ENCODE assay signal across 30 cellular contexts in genomic region chr1:22922640-22923039, GRCh38. TPM values are rescaled to one million over a fixed set of nuclear protein-coding genes. Genes with fewer than 3 reads are reported as not detected.
DNase-seq lines count a peak whose midpoint lies in the region; ATAC-seq lines count a peak whose summit lies in the region.
"Had no signal": no experiment of that assay in that cellular context is flagged by ENCODE, and none has a peak within 500 bp of the region (broad histone marks: within the 10 kb centered on the region; RNA-seq: fewer than 3 reads in every experiment).

No MANE protein-coding gene starts in this region.

- no peak for ATAC-seq in HG03280 (IDR thresholded peaks at IDR 0.05; ENCODE audit: unreplicated experiment)
- ATAC-seq: GM12878, left lung, SK-N-SH treated with all-trans-retinoic acid at 6 μM for 48 hours had no signal

- CTCF ChIA-PET in activated naive CD4-positive, alpha-beta T cell treated with anti-CD3 and anti-CD28 coated beads, Interleukin-2, amount 10 ng/mL, durations not matched to agents 7 days and 5 days (lab: Charles Lee): no interaction called here

- no peak overlapping the region for H3K27ac Mint-ChIP-seq in activated naive CD4-positive, alpha-beta T cell treated with anti-CD3 and anti-CD28 coated beads, Interleukin-2, amount 10 ng/mL, durations not matched to agents 7 days and 5 days
- H3K27ac Mint-ChIP-seq: activated CD4-positive, alpha-beta memory T cell treated with anti-CD3 and anti-CD28 coated beads, Interleukin-2, amount 10 ng/mL, durations not matched to agents 7 days and 5 days; activated naive CD4-positive, alpha-beta T cell treated with anti-CD3 and anti-CD28 coated beads, Interleukin-2, amount 50 U/mL, for 24 hours; dendritic cell treated with granulocyte-macrophage colony-stimulating factor and Interleukin-4, amounts not matched to agents 40 ng/mL and 50 ng/mL, for 4 days; immature natural killer cell; stimulated activated naive CD8-positive, alpha-beta T cell treated with anti-CD3 and anti-CD28 coated beads, Interleukin-15, Interleukin-2, amounts not matched to agents 100 ng/mL and 50 ng/mL, for 24 hours had no signal

- H3K9me3 Mint-ChIP-seq in activated naive CD4-positive, alpha-beta T cell treated with anti-CD3 and anti-CD28 coated beads, Interleukin-2, amount 10 ng/mL, durations not matched to agents 7 days and 5 days: no peaks in the 10 kb centered on the region
- H3K9me3 Mint-ChIP-seq: activated CD4-positive, alpha-beta memory T cell treated with anti-CD3 and anti-CD28 coated beads, Interleukin-2, amount 10 ng/mL, durations not matched to agents 7 days and 5 days; activated naive CD4-positive, alpha-beta T cell treated with anti-CD3 and anti-CD28 coated beads, Interleukin-2, amount 50 U/mL, for 24 hours; dendritic cell treated with granulocyte-macrophage colony-stimulating factor and Interleukin-4, amounts not matched to agents 40 ng/mL and 50 ng/mL, for 4 days; immature natural killer cell; stimulated activated naive CD8-positive, alpha-beta T cell treated with anti-CD3 and anti-CD28 coated beads, Interleukin-15, Interleukin-2, amounts not matched to agents 100 ng/mL and 50 ng/mL, for 24 hours had no signal

- H3K4me1 Mint-ChIP-seq in activated naive CD4-positive, alpha-beta T cell treated with anti-CD3 and anti-CD28 coated beads, Interleukin-2, amount 10 ng/mL, durations not matched to agents 7 days and 5 days: no peaks in the 10 kb centered on the region
- H3K4me1 Mint-ChIP-seq: activated CD4-positive, alpha-beta memory T cell treated with anti-CD3 and anti-CD28 coated beads, Interleukin-2, amount 10 ng/mL, durations not matched to agents 7 days and 5 days; activated naive CD4-positive, alpha-beta T cell treated with anti-CD3 and anti-CD28 coated beads, Interleukin-2, amount 50 U/mL, for 24 hours; immature natural killer cell had no signal

- peaks cover 4% of the 10 kb centered on the region for H3K27me3 Mint-ChIP-seq in activated naive CD4-positive, alpha-beta T cell treated with anti-CD3 and anti-CD28 coated beads, Interleukin-2, amount 10 ng/mL, durations not matched to agents 7 days and 5 days
- H3K27me3 Mint-ChIP-seq: activated naive CD4-positive, alpha-beta T cell treated with anti-CD3 and anti-CD28 coated beads, Interleukin-2, amount 50 U/mL, for 24 hours had no signal

- H3K4me3 Mint-ChIP-seq in activated naive CD4-positive, alpha-beta T cell treated with anti-CD3 and anti-CD28 coated beads, Interleukin-2, amount 10 ng/mL, durations not matched to agents 7 days and 5 days: no peak overlapping the region
- H3K4me3 Mint-ChIP-seq: activated CD4-positive, alpha-beta memory T cell treated with anti-CD3 and anti-CD28 coated beads, Interleukin-2, amount 10 ng/mL, durations not matched to agents 7 days and 5 days; activated naive CD4-positive, alpha-beta T cell treated with anti-CD3 and anti-CD28 coated beads, Interleukin-2, amount 50 U/mL, for 24 hours; dendritic cell treated with granulocyte-macrophage colony-stimulating factor and Interleukin-4, amounts not matched to agents 40 ng/mL and 50 ng/mL, for 4 days; immature natural killer cell; stimulated activated naive CD8-positive, alpha-beta T cell treated with anti-CD3 and anti-CD28 coated beads, Interleukin-15, Interleukin-2, amounts not matched to agents 100 ng/mL and 50 ng/mL, for 24 hours had no signal

- H3K36me3 Mint-ChIP-seq in activated naive CD4-positive, alpha-beta T cell treated with anti-CD3 and anti-CD28 coated beads, Interleukin-2, amount 10 ng/mL, durations not matched to agents 7 days and 5 days: no peaks in the 10 kb centered on the region
- H3K36me3 Mint-ChIP-seq: activated naive CD4-positive, alpha-beta T cell treated with anti-CD3 and anti-CD28 coated beads, Interleukin-2, amount 50 U/mL, for 24 hours; immature natural killer cell had no signal

- peak; percentile 7 for DNase-seq in activated naive CD4-positive, alpha-beta T cell treated with anti-CD3 and anti-CD28 coated beads, Interleukin-2, amount 10 ng/mL, durations not matched to agents 7 days and 5 days
- no peak for DNase-seq in activated naive CD4-positive, alpha-beta T cell (lab: John Stamatoyannopoulos, UW)
- peak; percentile 48 to 90 for DNase-seq in dermis microvascular lymphatic vessel endothelial cell (ENCODE audit: low read depth in 2 of 2)
- peak; percentile 27 for DNase-seq in glomerular endothelial cell (ENCODE audit: extremely low read depth, low read depth, low spot score)
- DNase-seq in stromal cell of bone marrow (ENCODE audit: low read depth): peak; percentile 3
- no peak for DNase-seq in NCI-H446 (lab: John Stamatoyannopoulos, UW)
- DNase-seq in amniotic stem cell (lab: John Stamatoyannopoulos, UW): no peak
- DNase-seq: activated CD4-positive, alpha-beta memory T cell treated with anti-CD3 and anti-CD28 coated beads, Interleukin-2, amount 10 ng/mL, durations not matched to agents 7 days and 5 days; activated CD4-positive, alpha-beta T cell treated with anti-CD3 and anti-CD28 coated beads for 1 hour; activated CD8-positive, alpha-beta memory T cell treated with anti-CD3 and anti-CD28 coated beads, Interleukin-2, amount 50 U/mL, for 48 hours; anterior cingulate cortex; Calu3; DMS79 treated with DMSO at 0.1 percent for 48 hours; hippocampal formation; immature natural killer cell; left lung; NCI-H2081 treated with DMSO at 0.1 percent for 48 hours; NCI-H226; T-helper 2 cell; thyroid gland had no signal

RNA-seq across cellular contexts. Expression of gene LACTBL1, which starts 50.0 kb away (rescaled TPM):
- total RNA-seq in dermis microvascular lymphatic vessel endothelial cell (not detected in 2 replicates), glomerular endothelial cell (not detected in 2 replicates)
- total RNA-seq: activated CD4-positive, alpha-beta memory T cell treated with anti-CD3 and anti-CD28 coated beads, Interleukin-2, amount 10 ng/mL, durations not matched to agents 7 days and 5 days; Calu3; cardiac septum; frontal cortex; GM12878; left lung; prostate gland; thyroid gland; vagina had no signal

Comparison
In these comparisons a context has a peak if more than half of its experiments do, and no peak if none do; other contexts are left out.
1. DNase-seq: peak in activated naive CD4-positive, alpha-beta T cell treated with anti-CD3 and anti-CD28 coated beads, Interleukin-2, amount 10 ng/mL, durations not matched to agents 7 days and 5 days (single experiment), dermis microvascular lymphatic vessel endothelial cell (2 of 2), glomerular endothelial cell (single experiment) and stromal cell of bone marrow (single experiment); none in activated naive CD4-positive, alpha-beta T cell (0 of 4), NCI-H446 (0 of 2) and amniotic stem cell (single experiment).